16 cellular contexts compared by ENCODE assay signal in genomic region chr7:151426906-151427704, GRCh38. TPM values are rescaled to one million over a fixed set of nuclear protein-coding genes. Genes with fewer than 3 reads are reported as not detected.
DNase-seq lines count a peak whose midpoint lies in the region; ATAC-seq and TF ChIP-seq lines count a peak whose summit lies in the region.
"Had no signal": no experiment of that assay in that cellular context is flagged by ENCODE, and none has a peak within 500 bp of the region (broad histone marks: within the 10 kb centered on the region; RNA-seq: fewer than 3 reads in every experiment).

No MANE protein-coding gene starts in this region.

- H3K27ac ChIP-seq in angular gyrus (ENCODE audit: low read depth, low read length): peak overlapping the region; percentile 22
- H3K27ac ChIP-seq in lower lobe of right lung: peak overlapping the region; percentile 36
- H3K27ac ChIP-seq in temporal lobe (ENCODE audit: low read depth, low read length): peak overlapping the region; percentile 56
- H3K27ac ChIP-seq: epithelial cell of prostate had no signal

- intact Hi-C loops in lower lobe of right lung (cut with DNase I): no loop called here

- H3K27ac Mint-ChIP-seq in HFFc6: peak overlapping the region; percentile 54
- H3K27ac Mint-ChIP-seq: activated CD4-positive, alpha-beta T cell treated with anti-CD3 and anti-CD28 coated beads, Interleukin-2, amount 10 ng/mL, durations not matched to agents 24 days and 14 days; T-helper 1 cell treated with Interleukin-12 subunit alpha and Interleukin-12 subunit beta and Interleukin-4 antibody, amounts not matched to agents 30 μg/mL and 1 μg/mL, for 36 hours had no signal

- no peak for TF ChIP-seq CTCF in HFFc6 (IDR thresholded peaks at IDR 0.05)
- TF ChIP-seq CTCF in lower lobe of right lung (IDR thresholded peaks at IDR 0.05): no peak

- DNase-seq in HFFc6 (no peak), lower lobe of right lung (no peak), NCI-H2196 (lab: John Stamatoyannopoulos, UW; ENCODE audit: unreplicated experiment) (no peak), dermis blood vessel endothelial cell (no peak), NCI-H774 (lab: John Stamatoyannopoulos, UW) (no peak)
- DNase-seq in activated naive CD4-positive, alpha-beta T cell (lab: John Stamatoyannopoulos, UW): no peak
- DNase-seq: activated CD4-positive, alpha-beta T cell treated with anti-CD3 and anti-CD28 coated beads, Interleukin-2, amount 10 ng/mL, durations not matched to agents 24 days and 14 days; GDM1; stimulated activated CD4-positive, alpha-beta T cell treated with anti-CD3 and anti-CD28 coated beads, Interleukin-1b, Interleukin-23, amount 100 ng/mL, for 48 hours had no signal

- H3K36me3 ChIP-seq in lower lobe of right lung: no peaks in the 10 kb centered on the region
- H3K36me3 ChIP-seq: cardiac muscle cell had no signal

- H3K36me3 Mint-ChIP-seq in HFFc6 (ENCODE audit: low read depth): peaks cover 5% of the 10 kb centered on the region
- H3K36me3 Mint-ChIP-seq: CD14-positive monocyte had no signal

- peaks cover 14% of the 10 kb centered on the region for H3K27me3 Mint-ChIP-seq in HFFc6 (ENCODE audit: insufficient read depth)

- H3K4me1 ChIP-seq in lower lobe of right lung: peaks cover 42% of the 10 kb centered on the region

- H3K4me3 Mint-ChIP-seq in HFFc6: peak overlapping the region; percentile 62
- H3K4me3 Mint-ChIP-seq: activated CD4-positive, alpha-beta T cell treated with anti-CD3 and anti-CD28 coated beads, Interleukin-2, amount 10 ng/mL, durations not matched to agents 24 days and 14 days; T-helper 1 cell treated with Interleukin-12 subunit alpha and Interleukin-12 subunit beta and Interleukin-4 antibody, amounts not matched to agents 30 μg/mL and 1 μg/mL, for 36 hours had no signal

- H3K9me3 Mint-ChIP-seq in HFFc6: peaks cover 5% of the 10 kb centered on the region
- H3K9me3 Mint-ChIP-seq: activated CD4-positive, alpha-beta T cell treated with anti-CD3 and anti-CD28 coated beads, Interleukin-2, amount 10 ng/mL, durations not matched to agents 24 days and 14 days; T-helper 1 cell treated with Interleukin-12 subunit alpha and Interleukin-12 subunit beta and Interleukin-4 antibody, amounts not matched to agents 30 μg/mL and 1 μg/mL, for 36 hours had no signal

- H3K4me3 ChIP-seq in lower lobe of right lung: no peak overlapping the region
- H3K4me3 ChIP-seq: cardiac muscle cell, lung had no signal

- ATAC-seq in lower lobe of right lung: no peak

- H3K9me3 ChIP-seq in lower lobe of right lung: no peaks in the 10 kb centered on the region

- no peaks in the 10 kb centered on the region for H3K27me3 ChIP-seq in lower lobe of right lung (ENCODE audit: low read depth)
- H3K27me3 ChIP-seq: cardiac muscle cell had no signal

- peaks cover 29% of the 10 kb centered on the region for H3K4me1 Mint-ChIP-seq in HFFc6 (ENCODE audit: low read depth)

RNA-seq across cellular contexts. Expression of gene CRYGN, which starts 12.8 kb away (rescaled TPM):
- not detected for total RNA-seq in HFFc6 (2021; fragmentation: NEBNext Ultra II Directional; extraction: Animal tissue kit (Norgen Biotek cat#: 25700))
- total RNA-seq in lower lobe of right lung: not detected
- 0.25 TPM for total RNA-seq in temporal lobe
- total RNA-seq in dermis blood vessel endothelial cell: not detected in 2 replicates
- total RNA-seq: activated CD4-positive, alpha-beta T cell treated with anti-CD3 and anti-CD28 coated beads, Interleukin-2, amount 10 ng/mL, durations not matched to agents 24 days and 14 days had no signal

RNA-seq across cellular contexts. Expression of gene WDR86, which starts 17.3 kb away (rescaled TPM):
- total RNA-seq in HFFc6 (2021; fragmentation: NEBNext Ultra II Directional; extraction: Animal tissue kit (Norgen Biotek cat#: 25700)): not detected
- total RNA-seq in lower lobe of right lung (4.4 TPM), temporal lobe (51.1 TPM), dermis blood vessel endothelial cell (not detected in 2 replicates)
- total RNA-seq: activated CD4-positive, alpha-beta T cell treated with anti-CD3 and anti-CD28 coated beads, Interleukin-2, amount 10 ng/mL, durations not matched to agents 24 days and 14 days had no signal
